Comparison of ENCODE assay signal across 1 cellular context in genomic region chr4:174522183-174523002, GRCh38.
TF ChIP-seq lines count a peak whose summit lies in the region.

Gene HPGD, minus strand, starts transcription at chr4:174522488. Its CDS starts 37 bp downstream, at chr4:174522451.

TF ChIP-seq in HEK293, 187 proteins besides CTCF, POLR2A, EP300 and RAD21 (continued from another document):
- TF ChIP-seq ZNF37A (tag by site-specific recombination; IDR thresholded peaks at IDR 0.05): no peak
- no peak for TF ChIP-seq ZNF518A (tag by site-specific recombination; conservative IDR thresholded peaks at IDR 0.05; ENCODE audit: low read depth)
- TF ChIP-seq ZFP41 (tag by site-specific recombination; IDR thresholded peaks at IDR 0.05; ENCODE audit: borderline replicate concordance): no peak
- TF ChIP-seq ZBTB10 (tag by site-specific recombination; IDR thresholded peaks at IDR 0.05): no peak
- no peak for TF ChIP-seq ZNF266 (tag by site-specific recombination; IDR thresholded peaks at IDR 0.05; ENCODE audit: low read depth)
- TF ChIP-seq ZNF837 (tag by site-specific recombination; IDR thresholded peaks at IDR 0.05): no peak
- TF ChIP-seq SP3 (tag by site-specific recombination; IDR thresholded peaks at IDR 0.05): no peak
- no peak for TF ChIP-seq ZXDB (tag by site-specific recombination; IDR thresholded peaks at IDR 0.05)
- 0 out of 2 replicates have a peak, but pooled peaks have one; percentile 31 for TF ChIP-seq ZNF184 (tag by site-specific recombination; IDR thresholded peaks at IDR 0.05)
- peak; percentile 67 for TF ChIP-seq ZIC2 (tag by site-specific recombination; IDR thresholded peaks at IDR 0.05)
- TF ChIP-seq ZNF658 (tag by site-specific recombination; IDR thresholded peaks at IDR 0.05): no peak
- no peak for TF ChIP-seq KLF7 (tag by site-specific recombination; IDR thresholded peaks at IDR 0.05; ENCODE audit: borderline replicate concordance)
